ENCODE assay signal across 18 cellular contexts in genomic region chr3:156373095-156373494, GRCh38.
"Had no signal": no experiment of that assay in that cellular context is flagged by ENCODE, and none has a peak within 500 bp of the region (broad histone marks: within the 10 kb centered on the region; RNA-seq: fewer than 3 reads in every experiment).

No MANE protein-coding gene starts in this region.

- H3K27ac ChIP-seq: body of pancreas, coronary artery, epithelial cell of prostate, neutrophil had no signal

- DNase-seq: activated CD4-positive, alpha-beta T cell treated with anti-CD3 and anti-CD28 coated beads, Interleukin-2, amount 10 ng/mL, durations not matched to agents 24 days and 14 days; activated CD8-positive, alpha-beta memory T cell treated with anti-CD3 and anti-CD28 coated beads for 24 hours; activated naive CD8-positive, alpha-beta T cell treated with anti-CD3 and anti-CD28 coated beads for 36 hours; amygdala; body of pancreas; central memory CD4-positive, alpha-beta T cell; effector memory CD8-positive, alpha-beta T cell; foreskin melanocyte; islet precursor cell; naive thymus-derived CD4-positive, alpha-beta T cell; posterior cingulate gyrus; retina; T-helper 17 cell had no signal

- H3K36me3 Mint-ChIP-seq: activated naive CD8-positive, alpha-beta T cell treated with anti-CD3 and anti-CD28 coated beads for 36 hours; naive thymus-derived CD4-positive, alpha-beta T cell; stimulated activated effector memory CD8-positive, alpha-beta T cell treated with anti-CD3 and anti-CD28 coated beads, Interleukin-12 subunit alpha, Interleukin-12 subunit beta, amount 100 ng/mL, for 72 hours had no signal

- H3K36me3 ChIP-seq: neutrophil had no signal

- ATAC-seq: body of pancreas; effector memory CD8-positive, alpha-beta T cell; left lobe of liver; naive thymus-derived CD4-positive, alpha-beta T cell; stimulated activated effector memory CD8-positive, alpha-beta T cell treated with anti-CD3 and anti-CD28 coated beads, Interleukin-12 subunit alpha, Interleukin-12 subunit beta, amount 100 ng/mL, for 72 hours; T-helper 17 cell had no signal

- H3K9me3 Mint-ChIP-seq: activated CD4-positive, alpha-beta T cell treated with anti-CD3 and anti-CD28 coated beads, Interleukin-2, amount 10 ng/mL, durations not matched to agents 24 days and 14 days; activated naive CD8-positive, alpha-beta T cell treated with anti-CD3 and anti-CD28 coated beads for 36 hours; effector memory CD8-positive, alpha-beta T cell; naive thymus-derived CD4-positive, alpha-beta T cell; stimulated activated effector memory CD8-positive, alpha-beta T cell treated with anti-CD3 and anti-CD28 coated beads, Interleukin-12 subunit alpha, Interleukin-12 subunit beta, amount 100 ng/mL, for 72 hours had no signal

- H3K9me3 ChIP-seq: body of pancreas, neutrophil had no signal

- H3K4me1 Mint-ChIP-seq: activated CD4-positive, alpha-beta T cell treated with anti-CD3 and anti-CD28 coated beads, Interleukin-2, amount 10 ng/mL, durations not matched to agents 24 days and 14 days; activated naive CD8-positive, alpha-beta T cell treated with anti-CD3 and anti-CD28 coated beads for 36 hours; naive thymus-derived CD4-positive, alpha-beta T cell; stimulated activated effector memory CD8-positive, alpha-beta T cell treated with anti-CD3 and anti-CD28 coated beads, Interleukin-12 subunit alpha, Interleukin-12 subunit beta, amount 100 ng/mL, for 72 hours had no signal

- H3K27me3 ChIP-seq: body of pancreas, neutrophil had no signal

- H3K4me3 Mint-ChIP-seq: activated CD4-positive, alpha-beta T cell treated with anti-CD3 and anti-CD28 coated beads, Interleukin-2, amount 10 ng/mL, durations not matched to agents 24 days and 14 days; activated naive CD8-positive, alpha-beta T cell treated with anti-CD3 and anti-CD28 coated beads for 36 hours; effector memory CD8-positive, alpha-beta T cell; naive thymus-derived CD4-positive, alpha-beta T cell; stimulated activated effector memory CD8-positive, alpha-beta T cell treated with anti-CD3 and anti-CD28 coated beads, Interleukin-12 subunit alpha, Interleukin-12 subunit beta, amount 100 ng/mL, for 72 hours; T-helper 17 cell had no signal

- H3K4me3 ChIP-seq: body of pancreas, coronary artery had no signal

- H3K4me1 ChIP-seq: body of pancreas had no signal

- H3K27ac Mint-ChIP-seq: activated CD4-positive, alpha-beta T cell treated with anti-CD3 and anti-CD28 coated beads, Interleukin-2, amount 10 ng/mL, durations not matched to agents 24 days and 14 days; activated naive CD8-positive, alpha-beta T cell treated with anti-CD3 and anti-CD28 coated beads for 36 hours; effector memory CD8-positive, alpha-beta T cell; naive thymus-derived CD4-positive, alpha-beta T cell; stimulated activated effector memory CD8-positive, alpha-beta T cell treated with anti-CD3 and anti-CD28 coated beads, Interleukin-12 subunit alpha, Interleukin-12 subunit beta, amount 100 ng/mL, for 72 hours; T-helper 17 cell had no signal
